Comparison of ENCODE assay signal across 9 cellular contexts in genomic region chr11:100932474-100933100, GRCh38.
DNase-seq lines count a peak whose midpoint lies in the region; ATAC-seq and TF ChIP-seq lines count a peak whose summit lies in the region.
"Had no signal": no experiment of that assay in that cellular context is flagged by ENCODE, and none has a peak within 500 bp of the region (broad histone marks: within the 10 kb centered on the region; RNA-seq: fewer than 3 reads in every experiment).

No MANE protein-coding gene starts in this region.

- no peaks in the 10 kb centered on the region for H3K9me3 Mint-ChIP-seq in nephron progenitor cell
- no peaks in the 10 kb centered on the region for H3K9me3 Mint-ChIP-seq in naive thymus-derived CD4-positive, alpha-beta T cell

- H3K79me2 ChIP-seq in DND-41 (ENCODE audit: insufficient read depth, low read length) (no peaks in the 10 kb centered on the region), GM23248 (ENCODE audit: insufficient read depth) (no peaks in the 10 kb centered on the region)

- in situ Hi-C loops in GM23248 (cut with MboI) = loop anchor here (5.0 kb wide), 2 partner anchors 255 to 355 kb away; no protein-coding TSS in a partner anchor

- WGBS in GM23248 (ENCODE audit: low coverage in 1 of 2, low lambda C conversion rate in 2 of 2, missing lambda C conversion rate in 2 of 2), 2 experiments = 28 to 32% methylated on average over 3 of the region's 3 CpGs

- no peaks in the 10 kb centered on the region for H3K9me3 ChIP-seq in DND-41 (ENCODE audit: insufficient read depth, low read length, severe bottlenecking)
- H3K9me3 ChIP-seq in GM23248 (ENCODE audit: low read depth) = no peaks in the 10 kb centered on the region
- H3K9me3 ChIP-seq in naive thymus-derived CD4-positive, alpha-beta T cell (ENCODE audit: control insufficient read depth in 2 of 3, low read length in 3 of 3) = no peaks in the 10 kb centered on the region

- DNase-seq in DND-41 = no peak
- DNase-seq in GM23248 = peak; percentile 58
- DNase-seq in NCI-H460 (ENCODE audit: extremely low read depth, low read depth) = peak; percentile 14
- peak; percentile 19 for DNase-seq in cerebellar cortex (ENCODE audit: low spot score)
- no peak for DNase-seq in nephron progenitor cell
- DNase-seq in occipital lobe (lab: John Stamatoyannopoulos, UW) = no peak
- DNase-seq in naive thymus-derived CD4-positive, alpha-beta T cell = no peak

- TF ChIP-seq CTCF in DND-41 (IDR thresholded peaks at IDR 0.05; ENCODE audit: borderline replicate concordance, extremely low read depth, low read length, poor library complexity, severe bottlenecking) (peak; percentile 55), nephron progenitor cell (IDR thresholded peaks at IDR 0.05) (peak; percentile 32)

- H3K27me3 Mint-ChIP-seq in nephron progenitor cell (ENCODE audit: low read depth, poor library complexity) = no peaks in the 10 kb centered on the region
- no peaks in the 10 kb centered on the region for H3K27me3 Mint-ChIP-seq in naive thymus-derived CD4-positive, alpha-beta T cell

- peaks cover 13% of the 10 kb centered on the region; the same call in 1 of the 2 replicates for H3F3A ChIP-seq in GM23248 (ENCODE audit: insufficient read depth)

- H2AFZ ChIP-seq in DND-41 (ENCODE audit: low read depth, low read length) (no peak overlapping the region), GM23248 (no peak overlapping the region)

- ATAC-seq in DND-41 (ENCODE audit: insufficient read depth, low read depth) (peak; percentile 37; the same call in 2 of the 3 replicates), HG03439 (IDR thresholded peaks at IDR 0.05; ENCODE audit: unreplicated experiment) (no peak)
- ATAC-seq in naive thymus-derived CD4-positive, alpha-beta T cell = no peak

- no peak overlapping the region for H3K4me2 ChIP-seq in DND-41 (ENCODE audit: insufficient read depth, low read length)
- no peak overlapping the region for H3K4me2 ChIP-seq in GM23248 (ENCODE audit: unreplicated experiment)

- CTCF ChIA-PET in naive thymus-derived CD4-positive, alpha-beta T cell (lab: Charles Lee) = no interaction called here

- peaks cover 5% of the 10 kb centered on the region for H3K4me1 Mint-ChIP-seq in nephron progenitor cell
- H3K4me1 Mint-ChIP-seq in naive thymus-derived CD4-positive, alpha-beta T cell = no peaks in the 10 kb centered on the region

- H3K27ac ChIP-seq in DND-41 (ENCODE audit: low read length) (no peak overlapping the region), GM23248 (no peak overlapping the region)
- H3K27ac ChIP-seq in naive thymus-derived CD4-positive, alpha-beta T cell (ENCODE audit: low read depth, low read length) = no peak overlapping the region
- H3K27ac ChIP-seq: SK-N-MC had no signal

- H3K9ac ChIP-seq in DND-41 (ENCODE audit: low read depth, low read length) (no peak overlapping the region), GM23248 (no peak overlapping the region)

- H3K36me3 Mint-ChIP-seq in nephron progenitor cell (ENCODE audit: low read depth) = peaks cover 5% of the 10 kb centered on the region
- H3K36me3 Mint-ChIP-seq in naive thymus-derived CD4-positive, alpha-beta T cell = no peaks in the 10 kb centered on the region

- no peaks in the 10 kb centered on the region for H4K20me1 ChIP-seq in DND-41 (ENCODE audit: insufficient read depth, low read length)
- no peaks in the 10 kb centered on the region for H4K20me1 ChIP-seq in GM23248 (ENCODE audit: insufficient read depth)

- H3K27ac Mint-ChIP-seq in nephron progenitor cell = no peak overlapping the region
- no peak overlapping the region for H3K27ac Mint-ChIP-seq in naive thymus-derived CD4-positive, alpha-beta T cell

- POLR2A ChIA-PET in naive thymus-derived CD4-positive, alpha-beta T cell (lab: Charles Lee) = no interaction called here

- H3K4me3 ChIP-seq in DND-41 (ENCODE audit: low read depth in 1 of 2, low read length in 2 of 2) (no peak overlapping the region), GM23248 (no peak overlapping the region)
- no peak overlapping the region for H3K4me3 ChIP-seq in naive thymus-derived CD4-positive, alpha-beta T cell (ENCODE audit: low read length)
- H3K4me3 ChIP-seq: SK-N-MC had no signal

- no peaks in the 10 kb centered on the region for H3K9me2 ChIP-seq in GM23248 (ENCODE audit: insufficient read depth)

- H3K4me1 ChIP-seq in DND-41 (ENCODE audit: insufficient read depth, low read length) = no peaks in the 10 kb centered on the region
- H3K4me1 ChIP-seq in GM23248 (ENCODE audit: insufficient read depth) = peaks cover 21% of the 10 kb centered on the region
- H3K4me1 ChIP-seq in naive thymus-derived CD4-positive, alpha-beta T cell (ENCODE audit: control insufficient read depth in 2 of 2, insufficient read depth in 2 of 2, low read length in 2 of 2) = no peaks in the 10 kb centered on the region

- H3K27me3 ChIP-seq in DND-41 (ENCODE audit: insufficient read depth, low read length, poor library complexity) (no peaks in the 10 kb centered on the region), GM23248 (replicated peaks; ENCODE audit: insufficient read depth) (no peaks in the 10 kb centered on the region)
- no peaks in the 10 kb centered on the region for H3K27me3 ChIP-seq in naive thymus-derived CD4-positive, alpha-beta T cell (ENCODE audit: control insufficient read depth in 2 of 2, insufficient read depth in 2 of 2, low read length in 2 of 2)

- H3K4me3 Mint-ChIP-seq in nephron progenitor cell = no peak overlapping the region
- H3K4me3 Mint-ChIP-seq in naive thymus-derived CD4-positive, alpha-beta T cell = no peak overlapping the region

- intact Hi-C loops in naive thymus-derived CD4-positive, alpha-beta T cell (cut with micrococcal nuclease) = loop anchor here in 1 of 2 donors (5.0 kb wide), 1 partner anchor 250 kb away; no protein-coding TSS in a partner anchor

- H3K36me3 ChIP-seq in DND-41 (ENCODE audit: insufficient read depth, low read length) = no peaks in the 10 kb centered on the region
- no peaks in the 10 kb centered on the region for H3K36me3 ChIP-seq in GM23248 (ENCODE audit: low read depth)
- no peaks in the 10 kb centered on the region for H3K36me3 ChIP-seq in naive thymus-derived CD4-positive, alpha-beta T cell (ENCODE audit: control insufficient read depth in 2 of 3, insufficient read depth in 3 of 3, low read length in 3 of 3)

Comparison
In these comparisons a context has a peak if more than half of its experiments do, and no peak if none do; other contexts are left out.
1. DNase-seq: peak in GM23248 (single experiment), NCI-H460 (single experiment) and cerebellar cortex (single experiment); none in DND-41 (single experiment), nephron progenitor cell (single experiment), occipital lobe (single experiment) and naive thymus-derived CD4-positive, alpha-beta T cell (0 of 9).